In the genomic region with DNA sequence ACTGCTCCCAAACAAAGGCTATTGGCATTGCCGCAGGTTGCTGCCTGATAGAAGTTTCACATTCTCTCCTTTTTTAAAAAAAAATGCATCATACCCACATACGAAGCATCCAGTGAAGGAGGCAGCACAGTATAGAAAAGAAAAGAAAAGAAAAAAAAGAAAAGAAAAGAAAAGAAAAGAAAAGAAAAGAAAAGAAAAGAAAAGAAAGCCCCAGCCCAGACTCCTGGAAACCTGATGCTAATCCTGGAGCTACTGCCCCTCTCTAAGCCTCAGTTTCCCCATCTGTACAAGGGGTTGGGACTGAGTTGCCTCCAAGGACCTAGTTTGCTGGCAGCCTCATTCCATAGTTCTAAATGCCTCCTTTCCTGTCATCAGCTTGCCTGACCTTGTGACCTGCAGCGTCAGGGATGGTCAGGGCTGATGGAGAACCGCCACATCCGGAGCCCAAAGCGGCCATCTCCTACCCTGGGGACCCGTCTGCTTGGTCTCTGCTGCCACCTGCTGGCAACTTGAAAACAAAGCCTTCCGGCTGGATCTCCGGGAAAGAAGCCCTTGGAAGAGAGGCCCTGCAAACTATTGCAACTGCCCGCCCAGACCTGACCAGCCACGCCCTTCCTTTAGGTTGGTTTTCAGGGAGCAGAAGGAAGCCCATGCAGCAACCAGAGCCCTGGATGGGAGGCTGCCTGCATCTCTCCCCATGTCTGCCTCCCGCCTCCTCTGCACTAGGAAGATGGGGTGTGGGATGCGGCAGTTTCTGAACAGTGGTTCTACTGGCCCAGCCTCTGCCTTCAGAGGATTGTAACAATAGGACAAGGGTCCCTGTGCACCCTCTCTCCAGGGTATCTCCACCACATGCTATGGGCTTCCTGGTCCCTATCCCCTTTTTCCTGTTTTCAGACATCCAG, we compare ENCODE assay signal across 9 cellular contexts. TPM values are rescaled to one million over a fixed set of nuclear protein-coding genes. Genes with fewer than 3 reads are reported as not detected.
A peak's percentile ranks its signal among the peaks of the same experiment; 100 is the strongest.
DNase-seq lines count a peak whose midpoint lies in the region; ATAC-seq, FAIRE-seq and TF ChIP-seq lines count a peak whose summit lies in the region.
"Had no signal": no experiment of that assay in that cellular context is flagged by ENCODE, and none has a peak within 500 bp of the region (broad histone marks: within the 10 kb centered on the region; RNA-seq: fewer than 3 reads in every experiment).

No MANE protein-coding gene starts in this region.

- no peaks in the 10 kb centered on the region for H3K9me3 Mint-ChIP-seq in activated CD4-positive, alpha-beta T cell treated with anti-CD3 and anti-CD28 coated beads for 36 hours (ENCODE audit: low read depth)

- H3K4me3 ChIP-seq in A549: no peak overlapping the region
- H3K4me3 ChIP-seq in choroid plexus epithelial cell (ENCODE audit: low read depth, low read length): no peak overlapping the region
- no peak overlapping the region for H3K4me3 ChIP-seq in liver (ENCODE audit: low read depth in 1 of 3, low read length in 3 of 3)

- H3K4me1 ChIP-seq in A549 (no peaks in the 10 kb centered on the region), liver (ENCODE audit: control insufficient read depth in 4 of 4, insufficient read depth in 4 of 4, low read length in 3 of 4) (no peaks in the 10 kb centered on the region)

- H3K36me3 Mint-ChIP-seq in activated CD4-positive, alpha-beta T cell treated with anti-CD3 and anti-CD28 coated beads for 36 hours (ENCODE audit: low read depth): no peaks in the 10 kb centered on the region

- POLR2A ChIA-PET in A549 (lab: Yijun Ruan, JAX): no interaction called here
- POLR2A ChIA-PET in activated CD4-positive, alpha-beta T cell treated with anti-CD3 and anti-CD28 coated beads for 36 hours (lab: Charles Lee): no interaction called here

- TF ChIP-seq EP300 in A549 (IDR thresholded peaks at IDR 0.05): no peak

- DNase-seq in A549 (ENCODE audit: low read depth in 1 of 2, low spot score in 1 of 2) (peak; percentile 84 to 95), GM18507 (ENCODE audit: extremely low spot score, insufficient read length, low read depth) (peak; percentile 71), NCI-H345 (lab: John Stamatoyannopoulos, UW) (peak; percentile 70), choroid plexus epithelial cell (ENCODE audit: low read depth) (peak; percentile 80)
- peak; percentile 87 for DNase-seq in activated CD4-positive, alpha-beta T cell treated with anti-CD3 and anti-CD28 coated beads for 36 hours
- DNase-seq in stimulated activated CD4-positive, alpha-beta T cell treated with anti-CD3 and anti-CD28 coated beads, TNF-alpha, amount 100 ng/mL, for 4 hours (ENCODE audit: low read depth in 3 of 3): peak; percentile 47 to 62 (median 50)

- WGBS in A549 (ENCODE audit: missing lambda C conversion rate): 23% methylated on average over 13 of the region's 13 CpGs
- WGBS in liver: 25% methylated on average over 13 of the region's 13 CpGs

- H3K27ac ChIP-seq in A549 (no peak overlapping the region), liver (ENCODE audit: low read depth in 1 of 2, low read length in 2 of 2) (no peak overlapping the region)

- H3K36me3 ChIP-seq in liver (ENCODE audit: control insufficient read depth in 4 of 4, insufficient read depth in 3 of 4, low read depth in 1 of 4, low read length in 3 of 4): no peaks in the 10 kb centered on the region

- H3K4me3 Mint-ChIP-seq in activated CD4-positive, alpha-beta T cell treated with anti-CD3 and anti-CD28 coated beads for 36 hours: no peak overlapping the region

- TF ChIP-seq CTCF in A549 (IDR thresholded peaks at IDR 0.05) (peak; percentile 90), choroid plexus epithelial cell (conservative IDR thresholded peaks at IDR 0.05; ENCODE audit: low read depth, low read length) (peak; percentile 94), liver (IDR thresholded peaks at IDR 0.05; ENCODE audit: low read depth, low read length, missing input control) (peak; percentile 86)

- no peaks in the 10 kb centered on the region for H3K9me3 ChIP-seq in A549
- no peaks in the 10 kb centered on the region for H3K9me3 ChIP-seq in liver (ENCODE audit: control insufficient read depth in 4 of 4, low read length in 3 of 4)

- peak; percentile 51 for FAIRE-seq in A549 (lab: Jason Lieb, UNC)
- peak; percentile 88 for FAIRE-seq in GM18507 (lab: Jason Lieb, UNC)

- no peaks in the 10 kb centered on the region for H3K27me3 ChIP-seq in liver (ENCODE audit: control insufficient read depth in 4 of 4, insufficient read depth in 4 of 4, low read length in 3 of 4)

- H3K9ac ChIP-seq in liver (ENCODE audit: low read depth in 1 of 2, low read length in 2 of 2): no peak overlapping the region

- H3K4me2 ChIP-seq in A549: no peak overlapping the region

- intact Hi-C loops in activated CD4-positive, alpha-beta T cell treated with anti-CD3 and anti-CD28 coated beads for 36 hours (cut with DNase I, micrococcal nuclease): loop anchor here (1.0 to 10.0 kb wide), 6 partner anchors 145 to 835 kb away; no protein-coding TSS in a partner anchor

- TF ChIP-seq POLR2A in A549 (IDR thresholded peaks at IDR 0.05; ENCODE audit: low read length): no peak

- CTCF ChIA-PET in A549 (lab: Yijun Ruan, JAX): interaction anchor here (0.5 to 21.4 kb wide), 59 partner anchors 9 to 1009 kb away, joined by 3 to 394 read pairs (median 3); a partner anchor contains a TSS
- CTCF ChIA-PET in activated CD4-positive, alpha-beta T cell treated with anti-CD3 and anti-CD28 coated beads for 36 hours (lab: Charles Lee): interaction anchor here (0.6 kb wide), 2 partner anchors 636 to 796 kb away, joined by 3 read pairs; no protein-coding TSS in a partner anchor

- peaks cover 2% of the 10 kb centered on the region for H3K4me1 Mint-ChIP-seq in activated CD4-positive, alpha-beta T cell treated with anti-CD3 and anti-CD28 coated beads for 36 hours

- peaks cover 12% of the 10 kb centered on the region for H3K27me3 Mint-ChIP-seq in activated CD4-positive, alpha-beta T cell treated with anti-CD3 and anti-CD28 coated beads for 36 hours

- ATAC-seq in A549 (peak; percentile 86 to 93), GM18502 (IDR thresholded peaks at IDR 0.05; ENCODE audit: poor library complexity, unreplicated experiment) (no peak)
- peak; percentile 65 for ATAC-seq in activated CD4-positive, alpha-beta T cell treated with anti-CD3 and anti-CD28 coated beads for 36 hours

- TF ChIP-seq RAD21 in A549 (conservative IDR thresholded peaks at IDR 0.05 in 1 of 2, IDR thresholded peaks at IDR 0.05 in 1 of 2) (peak; percentile 99), liver (IDR thresholded peaks at IDR 0.05) (peak; percentile 98 to 99)

- no peak overlapping the region for H3K27ac Mint-ChIP-seq in activated CD4-positive, alpha-beta T cell treated with anti-CD3 and anti-CD28 coated beads for 36 hours

TF ChIP-seq in A549, 52 proteins besides CTCF, POLR2A, EP300 and RAD21:
- no peak for TF ChIP-seq NPAS2 (CRISPR knock-in tag; IDR thresholded peaks at IDR 0.05; ENCODE audit: borderline replicate concordance)
- TF ChIP-seq ZSCAN20 (CRISPR knock-in tag; IDR thresholded peaks at IDR 0.05): no peak
- TF ChIP-seq KDM1A (IDR thresholded peaks at IDR 0.05; ENCODE audit: low read depth): peak; percentile 51; the same call in 1 of the 2 replicates
- no peak for TF ChIP-seq MAFK (IDR thresholded peaks at IDR 0.05; ENCODE audit: partially characterized antibody)
- TF ChIP-seq HOXA7 (CRISPR knock-in tag; IDR thresholded peaks at IDR 0.05): no peak
- TF ChIP-seq HEYL (CRISPR knock-in tag; IDR thresholded peaks at IDR 0.05): no peak
- TF ChIP-seq KDM5A (IDR thresholded peaks at IDR 0.05): no peak
- no peak for TF ChIP-seq HDAC2 (IDR thresholded peaks at IDR 0.05)
- TF ChIP-seq SMC3 (IDR thresholded peaks at IDR 0.05): peak; percentile 96

TF ChIP-seq in liver, 16 proteins besides CTCF, POLR2A, EP300 and RAD21:
- TF ChIP-seq NR2F2 (IDR thresholded peaks at IDR 0.05): peak; percentile 80
- TF ChIP-seq TAF1 (conservative IDR thresholded peaks at IDR 0.05): no peak

RNA-seq across cellular contexts. Expression of a gene that starts 13.0 kb away (rescaled TPM):
- polyA plus RNA-seq in A549 (2011; rRNA removed) (not detected in 2 replicates), A549 (2017; fragmentation: RNase III; extraction: RNeasy Plus Mini Kit Qiagen cat#74134 plus additional on column Dnase treatment) (not detected in 3 replicates), liver (not detected)
- not detected in 2 replicates for polyA plus RNA-seq in A549 (2012; cell fraction: cytosol; rRNA removed)
- 0.02 TPM in 1 of 2 replicates, not detected in the other for polyA plus RNA-seq in A549 (2012; cell fraction: nucleus; rRNA removed)
- not detected in 2 replicates for polyA minus RNA-seq in A549 (2011; rRNA and poly(A)+ RNA removed)
- not detected for total RNA-seq in activated CD4-positive, alpha-beta T cell treated with anti-CD3 and anti-CD28 coated beads for 36 hours
- not detected for total RNA-seq in liver
- total RNA-seq: skeletal muscle tissue had no signal

RNA-seq across cellular contexts. Expression of a gene that starts 22.3 kb away (rescaled TPM):
- polyA plus RNA-seq in A549 (2011; rRNA removed) (25.4 and 26.3 TPM in 2 replicates), A549 (2017; fragmentation: RNase III; extraction: RNeasy Plus Mini Kit Qiagen cat#74134 plus additional on column Dnase treatment) (26.8 to 28.9 TPM (median 27.0 TPM) in 3 replicates), liver (under 1 TPM; 0.10 to 0.75 TPM)
- 54.7 and 67.3 TPM in 2 replicates for polyA plus RNA-seq in A549 (2012; cell fraction: cytosol; rRNA removed)
- 61.0 and 68.4 TPM in 2 replicates for polyA plus RNA-seq in A549 (2012; cell fraction: nucleus; rRNA removed)
- polyA minus RNA-seq in A549 (2011; rRNA and poly(A)+ RNA removed): 12.5 and 16.1 TPM in 2 replicates
- 10 to 100 TPM in 1 of 2 experiments, 1 to 10 TPM in 1; 8.4 to 10.0 TPM for total RNA-seq in activated CD4-positive, alpha-beta T cell treated with anti-CD3 and anti-CD28 coated beads for 36 hours
- 1 to 10 TPM in 1 of 2 donors, not detected in 1; 5.2 TPM for total RNA-seq in liver
